1 cellular context compared by ENCODE assay signal in the genomic region with DNA sequence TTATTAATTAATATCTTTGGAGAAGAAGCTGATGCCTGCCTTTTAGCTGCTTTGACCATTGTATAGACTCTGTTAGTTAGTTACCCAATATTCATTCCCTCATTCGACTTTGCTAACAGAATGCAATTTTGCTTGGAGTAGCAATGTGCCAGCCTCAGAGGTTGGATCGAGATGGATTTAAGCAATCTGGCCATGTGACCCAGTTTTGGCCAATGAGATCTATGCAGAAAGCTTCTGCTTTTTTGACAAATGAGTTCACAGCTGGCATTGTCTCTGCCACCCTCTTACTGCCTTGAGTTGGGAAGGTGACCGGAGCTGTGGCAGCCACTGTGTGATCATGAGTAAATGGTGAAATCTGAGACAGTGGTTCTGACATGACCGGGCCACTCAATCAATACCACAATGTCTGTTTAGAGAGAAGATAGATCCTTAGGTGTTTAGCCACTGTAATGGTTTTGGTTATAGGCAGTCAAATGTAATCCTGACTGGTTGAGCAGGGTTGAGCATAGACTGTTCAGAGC.
TF ChIP-seq lines count a peak whose summit lies in the region.

No MANE protein-coding gene starts in this region.

TF ChIP-seq in HEK293, 187 proteins besides CTCF, POLR2A, EP300 and RAD21 (continued from another document):
- TF ChIP-seq, protein P1, sequence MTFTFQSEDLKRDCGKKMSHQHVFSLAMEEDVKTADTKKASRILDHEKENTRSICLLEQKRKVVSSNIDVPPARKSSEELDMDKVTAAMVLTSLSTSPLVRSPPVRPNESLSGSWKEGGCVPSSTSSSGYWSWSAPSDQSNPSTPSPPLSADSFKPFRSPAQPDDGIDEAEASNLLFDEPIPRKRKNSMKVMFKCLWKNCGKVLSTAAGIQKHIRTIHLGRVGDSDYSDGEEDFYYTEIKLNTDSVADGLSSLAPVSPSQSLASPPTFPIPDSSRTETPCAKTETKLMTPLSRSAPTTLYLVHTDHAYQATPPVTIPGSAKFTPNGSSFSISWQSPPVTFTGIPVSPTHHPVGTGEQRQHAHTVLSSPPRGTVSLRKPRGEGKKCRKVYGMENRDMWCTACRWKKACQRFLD (tag by site-specific recombination; IDR thresholded peaks at IDR 0.05): no peak
- no peak for TF ChIP-seq ZNF133 (tag by site-specific recombination; IDR thresholded peaks at IDR 0.05)
